Comparison of ENCODE assay signal across 20 cellular contexts in genomic region chr10:126104767-126105166, GRCh38.
DNase-seq lines count a peak whose midpoint lies in the region; ATAC-seq and TF ChIP-seq lines count a peak whose summit lies in the region.
"Had no signal": no experiment of that assay in that cellular context is flagged by ENCODE, and none has a peak within 500 bp of the region (broad histone marks: within the 10 kb centered on the region; RNA-seq: fewer than 3 reads in every experiment).

No MANE protein-coding gene starts in this region.

- WGBS in psoas muscle, 3 donors = 19 to 40% (median 26%) methylated on average over 8 of the region's 8 CpGs

- intact Hi-C loops in Right ventricle myocardium superior (cut with DNase I) (no loop called here), psoas muscle (cut with DNase I) (no loop called here)

- ATAC-seq in Right ventricle myocardium superior (ENCODE audit: poor library complexity) (peak; percentile 89), psoas muscle (peak in 2 of 4 donors; percentile 33 to 58), GM19467 (IDR thresholded peaks at IDR 0.05; ENCODE audit: unreplicated experiment) (no peak), GM19023 (IDR thresholded peaks at IDR 0.05; ENCODE audit: unreplicated experiment) (no peak)
- ATAC-seq: activated CD4-positive, CD25-positive, alpha-beta regulatory T cell treated with anti-CD3 and anti-CD28 coated beads, Interleukin-2, amount 50 U/mL, for 24 hours; GM23338; stimulated activated naive B cell treated with anti-CD40 and anti-IgM and Interleukin-4, amounts not matched to agents 10 μg/mL and 1 μg/mL and 100 μg/mL, for 72 hours had no signal

- DNase-seq in CD1c-positive myeloid dendritic cell (ENCODE audit: extremely low spot score) (peak; percentile 64), Right ventricle myocardium superior (peak; percentile 75), psoas muscle (peak; percentile 58 to 78), DMS53 treated with DMSO at 0.1 percent for 48 hours (lab: John Stamatoyannopoulos, UW; ENCODE audit: unreplicated experiment) (no peak), NCI-H1436 (lab: John Stamatoyannopoulos, UW) (no peak)
- DNase-seq: central memory CD4-positive, alpha-beta T cell; DMS79 treated with DMSO at 0.1 percent for 48 hours; mesendoderm; NCI-H1048; NCI-H2081; NCI-H524; stimulated activated CD4-positive, alpha-beta T cell treated with anti-CD3 and anti-CD28 coated beads, Interleukin-15, amount 100 ng/mL, for 24 hours; stimulated activated naive B cell treated with anti-CD40 and anti-IgM and Interleukin-4, amounts not matched to agents 10 μg/mL and 1 μg/mL and 100 μg/mL, for 72 hours; T1000 had no signal

- H3K9me3 ChIP-seq in OCI-LY3 (ENCODE audit: insufficient read depth, low read length) (no peaks in the 10 kb centered on the region), psoas muscle (no peaks in the 10 kb centered on the region)
- H3K9me3 ChIP-seq: esophagus muscularis mucosa had no signal

- no peaks in the 10 kb centered on the region for H3K36me3 ChIP-seq in OCI-LY3 (replicated peaks; ENCODE audit: low read depth, low read length)
- no peaks in the 10 kb centered on the region for H3K36me3 ChIP-seq in psoas muscle (ENCODE audit: insufficient read depth in 1 of 2, low read depth in 1 of 2)
- H3K36me3 ChIP-seq: esophagus muscularis mucosa had no signal

- H3K79me2 ChIP-seq in OCI-LY3 (ENCODE audit: low read length) = no peaks in the 10 kb centered on the region

- peak overlapping the region; percentile 27 for H3K4me2 ChIP-seq in OCI-LY3 (ENCODE audit: low read length)
- H3K4me2 ChIP-seq: GM23338 had no signal

- no peak overlapping the region for H3K9ac ChIP-seq in OCI-LY3 (ENCODE audit: low read length)

- no peaks in the 10 kb centered on the region for H4K20me1 ChIP-seq in OCI-LY3 (ENCODE audit: insufficient read depth, low read length)

- no peak overlapping the region for H3K4me3 ChIP-seq in OCI-LY3 (ENCODE audit: low read length)
- no peak overlapping the region for H3K4me3 ChIP-seq in psoas muscle
- H3K4me3 ChIP-seq: esophagus muscularis mucosa, GM23338 had no signal

- H3K4me1 ChIP-seq in OCI-LY3 (ENCODE audit: low read length) (peaks cover 24% of the 10 kb centered on the region), psoas muscle (no peaks in the 10 kb centered on the region)

- peak overlapping the region; percentile 81 for H2AFZ ChIP-seq in OCI-LY3 (ENCODE audit: low read depth, low read length)
- H2AFZ ChIP-seq: GM23338 had no signal

- no peak for TF ChIP-seq CTCF in OCI-LY3 (IDR thresholded peaks at IDR 0.05; ENCODE audit: low read depth, low read length)
- no peak for TF ChIP-seq CTCF in psoas muscle (IDR thresholded peaks at IDR 0.05)

- H3K27me3 ChIP-seq in OCI-LY3 (ENCODE audit: low read depth, low read length) = no peaks in the 10 kb centered on the region
- H3K27me3 ChIP-seq in psoas muscle (ENCODE audit: insufficient read depth in 3 of 3, low read length in 2 of 3) = no peaks in the 10 kb centered on the region

- H3K27ac ChIP-seq in OCI-LY3 (ENCODE audit: low read length) = no peak overlapping the region
- no peak overlapping the region for H3K27ac ChIP-seq in psoas muscle
- H3K27ac ChIP-seq: esophagus muscularis mucosa had no signal

Comparison
In these comparisons a context has a peak if more than half of its experiments do, and no peak if none do; other contexts are left out.
1. DNase-seq: peak in CD1c-positive myeloid dendritic cell (single experiment), Right ventricle myocardium superior (single experiment) and psoas muscle (2 of 2); none in DMS53 treated with DMSO at 0.1 percent for 48 hours (single experiment) and NCI-H1436 (single experiment).